Comparison of ENCODE assay signal across 1 cellular context in the genomic region with DNA sequence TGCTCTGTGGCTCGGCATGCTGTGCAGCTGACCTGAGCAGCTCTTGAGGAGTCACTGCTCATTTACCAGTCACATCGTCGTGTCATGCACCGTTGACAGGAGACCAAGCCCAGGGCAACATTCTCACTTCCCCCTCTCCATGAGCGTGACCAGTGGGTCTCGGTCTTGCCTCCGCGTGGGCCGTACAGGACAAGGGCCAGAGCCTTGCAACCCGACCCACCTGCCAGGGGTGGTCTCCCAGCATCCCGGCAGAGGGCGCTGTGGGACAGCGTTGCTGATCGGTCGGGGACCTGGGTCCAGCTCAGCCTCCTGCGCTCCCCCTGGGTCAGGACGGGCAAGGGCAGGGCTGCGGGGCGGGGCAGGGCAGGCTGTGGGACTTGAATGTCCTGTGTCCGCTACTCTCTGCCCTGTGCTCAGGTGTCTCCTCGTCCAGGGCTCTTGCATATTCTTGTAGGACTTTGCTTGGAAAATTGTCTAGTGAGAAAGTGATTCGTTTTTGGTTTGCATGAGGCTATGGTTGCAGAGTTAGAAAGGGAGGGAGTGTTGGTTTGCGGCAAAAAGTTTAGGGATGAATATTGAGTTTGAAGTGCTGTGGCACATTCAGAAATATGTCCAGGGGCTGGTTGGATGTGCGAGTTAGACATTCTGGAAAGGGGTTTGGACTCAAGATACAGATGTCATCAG.
TF ChIP-seq lines count a peak whose summit lies in the region.

No MANE protein-coding gene starts in this region.

TF ChIP-seq in HEK293, 187 proteins besides CTCF, POLR2A, EP300 and RAD21 (continued from another document):
- TF ChIP-seq, protein P1, sequence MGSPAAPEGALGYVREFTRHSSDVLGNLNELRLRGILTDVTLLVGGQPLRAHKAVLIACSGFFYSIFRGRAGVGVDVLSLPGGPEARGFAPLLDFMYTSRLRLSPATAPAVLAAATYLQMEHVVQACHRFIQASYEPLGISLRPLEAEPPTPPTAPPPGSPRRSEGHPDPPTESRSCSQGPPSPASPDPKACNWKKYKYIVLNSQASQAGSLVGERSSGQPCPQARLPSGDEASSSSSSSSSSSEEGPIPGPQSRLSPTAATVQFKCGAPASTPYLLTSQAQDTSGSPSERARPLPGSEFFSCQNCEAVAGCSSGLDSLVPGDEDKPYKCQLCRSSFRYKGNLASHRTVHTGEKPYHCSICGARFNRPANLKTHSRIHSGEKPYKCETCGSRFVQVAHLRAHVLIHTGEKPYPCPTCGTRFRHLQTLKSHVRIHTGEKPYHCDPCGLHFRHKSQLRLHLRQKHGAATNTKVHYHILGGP (tag by site-specific recombination; IDR thresholded peaks at IDR 0.05) = no peak
- peak; percentile 56 for TF ChIP-seq GLIS1 (tag by site-specific recombination; IDR thresholded peaks at IDR 0.05)
- TF ChIP-seq ZNF155 (tag by site-specific recombination; IDR thresholded peaks at IDR 0.05) = no peak
- TF ChIP-seq ZBTB17 (tag by site-specific recombination; IDR thresholded peaks at IDR 0.05) = peak; percentile 31
- 0 out of 2 replicates have a peak, but pooled peaks have one; percentile 19 for TF ChIP-seq KLF1 (tag by site-specific recombination; IDR thresholded peaks at IDR 0.05)
- peak; percentile 12; the same call in 1 of the 2 replicates for TF ChIP-seq ZNF660 (tag by site-specific recombination; IDR thresholded peaks at IDR 0.05)
- peak; percentile 99 for TF ChIP-seq ZNF2 (tag by site-specific recombination; IDR thresholded peaks at IDR 0.05)
- 0 out of 2 replicates have a peak, but pooled peaks have one; percentile 60 for TF ChIP-seq ZFP37 (tag by site-specific recombination; IDR thresholded peaks at IDR 0.05)
- peak; percentile 72 for TF ChIP-seq ZNF600 (tag by site-specific recombination; IDR thresholded peaks at IDR 0.05)
- 0 out of 2 replicates have a peak, but pooled peaks have one; percentile 71 for TF ChIP-seq ZBTB7A (tag by site-specific recombination; IDR thresholded peaks at IDR 0.05; ENCODE audit: low read depth)
- TF ChIP-seq ZNF843 (tag by site-specific recombination; IDR thresholded peaks at IDR 0.05) = no peak
- TF ChIP-seq, protein P2, sequence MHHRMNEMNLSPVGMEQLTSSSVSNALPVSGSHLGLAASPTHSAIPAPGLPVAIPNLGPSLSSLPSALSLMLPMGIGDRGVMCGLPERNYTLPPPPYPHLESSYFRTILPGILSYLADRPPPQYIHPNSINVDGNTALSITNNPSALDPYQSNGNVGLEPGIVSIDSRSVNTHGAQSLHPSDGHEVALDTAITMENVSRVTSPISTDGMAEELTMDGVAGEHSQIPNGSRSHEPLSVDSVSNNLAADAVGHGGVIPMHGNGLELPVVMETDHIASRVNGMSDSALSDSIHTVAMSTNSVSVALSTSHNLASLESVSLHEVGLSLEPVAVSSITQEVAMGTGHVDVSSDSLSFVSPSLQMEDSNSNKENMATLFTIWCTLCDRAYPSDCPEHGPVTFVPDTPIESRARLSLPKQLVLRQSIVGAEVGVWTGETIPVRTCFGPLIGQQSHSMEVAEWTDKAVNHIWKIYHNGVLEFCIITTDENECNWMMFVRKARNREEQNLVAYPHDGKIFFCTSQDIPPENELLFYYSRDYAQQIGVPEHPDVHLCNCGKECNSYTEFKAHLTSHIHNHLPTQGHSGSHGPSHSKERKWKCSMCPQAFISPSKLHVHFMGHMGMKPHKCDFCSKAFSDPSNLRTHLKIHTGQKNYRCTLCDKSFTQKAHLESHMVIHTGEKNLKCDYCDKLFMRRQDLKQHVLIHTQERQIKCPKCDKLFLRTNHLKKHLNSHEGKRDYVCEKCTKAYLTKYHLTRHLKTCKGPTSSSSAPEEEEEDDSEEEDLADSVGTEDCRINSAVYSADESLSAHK (tag by site-specific recombination; IDR thresholded peaks at IDR 0.05) = no peak
- TF ChIP-seq, protein P3, sequence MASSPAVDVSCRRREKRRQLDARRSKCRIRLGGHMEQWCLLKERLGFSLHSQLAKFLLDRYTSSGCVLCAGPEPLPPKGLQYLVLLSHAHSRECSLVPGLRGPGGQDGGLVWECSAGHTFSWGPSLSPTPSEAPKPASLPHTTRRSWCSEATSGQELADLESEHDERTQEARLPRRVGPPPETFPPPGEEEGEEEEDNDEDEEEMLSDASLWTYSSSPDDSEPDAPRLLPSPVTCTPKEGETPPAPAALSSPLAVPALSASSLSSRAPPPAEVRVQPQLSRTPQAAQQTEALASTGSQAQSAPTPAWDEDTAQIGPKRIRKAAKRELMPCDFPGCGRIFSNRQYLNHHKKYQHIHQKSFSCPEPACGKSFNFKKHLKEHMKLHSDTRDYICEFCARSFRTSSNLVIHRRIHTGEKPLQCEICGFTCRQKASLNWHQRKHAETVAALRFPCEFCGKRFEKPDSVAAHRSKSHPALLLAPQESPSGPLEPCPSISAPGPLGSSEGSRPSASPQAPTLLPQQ (tag by site-specific recombination; IDR thresholded peaks at IDR 0.05) = 0 out of 2 replicates have a peak, but pooled peaks have one; percentile 28
- TF ChIP-seq ZNF23 (tag by site-specific recombination; IDR thresholded peaks at IDR 0.05; ENCODE audit: borderline replicate concordance) = no peak
